8 cellular contexts compared by ENCODE assay signal in the genomic region with DNA sequence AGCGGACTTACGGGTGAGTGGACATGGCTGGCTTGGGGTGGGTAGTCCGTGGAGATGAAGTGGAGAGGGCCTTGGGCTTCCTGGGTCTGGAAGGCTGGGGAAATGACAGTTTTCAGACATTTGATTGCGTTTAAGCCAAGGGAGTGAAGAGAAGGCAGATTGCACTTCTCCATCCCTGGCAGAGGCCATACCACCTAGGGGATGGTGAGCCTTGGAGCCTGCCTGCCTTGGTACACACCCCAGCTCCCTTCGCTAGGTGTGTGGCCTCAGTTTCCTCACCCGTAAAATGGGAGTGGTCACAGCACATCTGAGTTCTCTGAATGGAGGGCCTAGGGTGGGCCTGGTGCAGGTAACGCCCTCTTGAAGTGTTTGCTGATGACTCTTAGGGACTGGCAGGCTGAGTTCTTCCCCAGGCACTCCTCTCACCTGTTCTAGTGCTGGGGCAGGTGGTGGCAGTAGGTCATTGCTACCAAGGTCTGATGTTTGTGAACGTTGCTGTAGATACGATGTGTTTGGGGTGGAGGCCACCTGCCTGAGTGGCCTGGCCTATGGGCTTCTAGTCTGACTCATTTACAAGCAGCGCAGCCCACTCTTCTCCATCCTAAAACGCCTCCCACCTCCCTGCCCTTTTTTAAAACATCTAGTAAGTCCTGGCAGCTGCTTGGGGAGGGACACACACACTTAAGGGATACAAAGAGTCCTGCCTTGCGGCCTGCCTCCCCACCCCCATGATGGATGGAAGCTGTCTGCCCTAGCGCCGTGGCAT. TPM values are rescaled to one million over a fixed set of nuclear protein-coding genes. Genes with fewer than 3 reads are reported as not detected.
A peak's percentile ranks its signal among the peaks of the same experiment; 100 is the strongest.
DNase-seq lines count a peak whose midpoint lies in the region; ATAC-seq and TF ChIP-seq lines count a peak whose summit lies in the region.

No MANE protein-coding gene starts in this region.

- H4K20me1 ChIP-seq in smooth muscle cell (ENCODE audit: low read depth): peaks cover 8% of the 10 kb centered on the region

- TF ChIP-seq CTCF in epithelial cell of proximal tubule (conservative IDR thresholded peaks at IDR 0.05; ENCODE audit: low read depth, low read length) (no peak), sigmoid colon (IDR thresholded peaks at IDR 0.05) (no peak), smooth muscle cell (IDR thresholded peaks at IDR 0.05; ENCODE audit: borderline replicate concordance, insufficient read depth, poor library complexity, severe bottlenecking) (no peak)

- H3K79me2 ChIP-seq in smooth muscle cell (ENCODE audit: low read depth): no peaks in the 10 kb centered on the region

- no peak for TF ChIP-seq POLR2A in sigmoid colon (IDR thresholded peaks at IDR 0.05)

- no peak for TF ChIP-seq EP300 in sigmoid colon (IDR thresholded peaks at IDR 0.05)

- WGBS in sigmoid colon, 2 donors: 40 to 65% methylated on average over 14 of the region's 14 CpGs
- 89% methylated on average over 14 of the region's 14 CpGs for WGBS in smooth muscle cell (ENCODE audit: low lambda C conversion rate)

- H3K9me3 ChIP-seq in HAP-1: no peaks in the 10 kb centered on the region
- no peaks in the 10 kb centered on the region for H3K9me3 ChIP-seq in sigmoid colon
- no peaks in the 10 kb centered on the region for H3K9me3 ChIP-seq in smooth muscle cell (replicated peaks; ENCODE audit: low read depth)

- peak overlapping the region; percentile 53 for H3K4me3 ChIP-seq in HAP-1
- H3K4me3 ChIP-seq in epithelial cell of proximal tubule (ENCODE audit: low read depth, low read length): peak overlapping the region; percentile 79
- peak overlapping the region; percentile 81 to 96 (median 94) for H3K4me3 ChIP-seq in sigmoid colon
- no peak overlapping the region for H3K4me3 ChIP-seq in smooth muscle cell

- H3K4me1 ChIP-seq in HAP-1: peaks cover 18% of the 10 kb centered on the region
- peaks cover 0 to 84% (median 78%) of the 10 kb centered on the region in 4 donors for H3K4me1 ChIP-seq in sigmoid colon
- peaks cover 18% of the 10 kb centered on the region for H3K4me1 ChIP-seq in smooth muscle cell (ENCODE audit: low read depth)

- H3K36me3 ChIP-seq in HAP-1 (replicated peaks): peaks cover 41% of the 10 kb centered on the region
- H3K36me3 ChIP-seq in sigmoid colon: peaks cover 0 to 25% (median 12%) of the 10 kb centered on the region in 4 donors
- H3K36me3 ChIP-seq in smooth muscle cell (ENCODE audit: low read depth): no peaks in the 10 kb centered on the region

- H3K27ac ChIP-seq in sigmoid colon: peak overlapping the region; percentile 92 to 98 (median 98)
- no peak overlapping the region for H3K27ac ChIP-seq in smooth muscle cell (ENCODE audit: low read depth)

- in situ Hi-C loops in HAP-1 (cut with MboI; ENCODE audit: low sequenced_read_pairs): loop anchor here (25.0 kb wide), 2 partner anchors 819 to 1006 kb away; a partner anchor contains a TSS

- H3K4me2 ChIP-seq in smooth muscle cell: no peak overlapping the region

- no peak overlapping the region for H3K9ac ChIP-seq in smooth muscle cell (ENCODE audit: low read depth)

- no peaks in the 10 kb centered on the region for H3K27me3 ChIP-seq in HAP-1 (ENCODE audit: low read depth)
- H3K27me3 ChIP-seq in sigmoid colon: no peaks in the 10 kb centered on the region
- no peaks in the 10 kb centered on the region for H3K27me3 ChIP-seq in smooth muscle cell (ENCODE audit: low read depth)

- ATAC-seq in GM18502 (IDR thresholded peaks at IDR 0.05; ENCODE audit: poor library complexity, unreplicated experiment) (no peak), GM21447 (IDR thresholded peaks at IDR 0.05; ENCODE audit: unreplicated experiment) (no peak)

- no peaks in the 10 kb centered on the region for H3F3A ChIP-seq in smooth muscle cell (ENCODE audit: low read depth)

- intact Hi-C loops in sigmoid colon (cut with DNase I): no loop called here

- DNase-seq in HAP-1 (ENCODE audit: low spot score in 2 of 2) (no peak), NCI-H748 treated with DMSO at 0.1 percent for 48 hours (lab: John Stamatoyannopoulos, UW) (peak; percentile 16), epithelial cell of proximal tubule (ENCODE audit: low read depth) (no peak), sigmoid colon (peak; percentile 67), smooth muscle cell (lab: John Stamatoyannopoulos, UW; ENCODE audit: unreplicated experiment) (no peak), pons (ENCODE audit: low spot score) (no peak)

- H2AFZ ChIP-seq in smooth muscle cell (ENCODE audit: low read depth): no peak overlapping the region

RNA-seq across cellular contexts. Expression of a gene that starts 2.3 kb away (rescaled TPM):
- total RNA-seq in epithelial cell of proximal tubule: 36.8 and 42.2 TPM in 2 replicates
- 10 to 100 TPM; 48.5 to 94.2 (median 78.8) TPM for total RNA-seq in sigmoid colon
- polyA plus RNA-seq in sigmoid colon: 10 to 100 TPM; 31.4 to 59.9 (median 34.8) TPM
- total RNA-seq in smooth muscle cell: 12.7 and 15.2 TPM in 2 replicates
- polyA plus RNA-seq in smooth muscle cell: 12.0 and 15.7 TPM in 2 replicates

RNA-seq across cellular contexts. Expression of a gene that starts 42.4 kb away (rescaled TPM):
- 54.1 and 74.3 TPM in 2 replicates for total RNA-seq in epithelial cell of proximal tubule
- total RNA-seq in sigmoid colon: 10 to 100 TPM; 13.6 to 20.9 (median 17.1) TPM
- polyA plus RNA-seq in sigmoid colon: 10 to 100 TPM; 13.8 to 18.3 (median 16.4) TPM
- 34.9 and 35.6 TPM in 2 replicates for total RNA-seq in smooth muscle cell
- polyA plus RNA-seq in smooth muscle cell: 53.5 and 61.7 TPM in 2 replicates

Comparison
In these comparisons a context has a peak if more than half of its experiments do, and no peak if none do; other contexts are left out.
1. DNase-seq: peak in NCI-H748 treated with DMSO at 0.1 percent for 48 hours (single experiment) and sigmoid colon (single experiment); none in HAP-1 (0 of 2), epithelial cell of proximal tubule (single experiment), smooth muscle cell (single experiment) and pons (single experiment).